In genomic region chr3:139301183-139301582, GRCh38 we compare ENCODE assay signal across 17 cellular contexts. TPM values are rescaled to one million over a fixed set of nuclear protein-coding genes. Genes with fewer than 3 reads are reported as not detected.
A peak's percentile ranks its signal among the peaks of the same experiment; 100 is the strongest.
DNase-seq lines count a peak whose midpoint lies in the region; ATAC-seq and TF ChIP-seq lines count a peak whose summit lies in the region.
"Had no signal": no experiment of that assay in that cellular context is flagged by ENCODE, and none has a peak within 500 bp of the region (broad histone marks: within the 10 kb centered on the region; RNA-seq: fewer than 3 reads in every experiment).

No MANE protein-coding gene starts in this region.

- POLR2A ChIA-PET in AG04450 (lab: Yijun Ruan, JAX), result interaction anchor here (1.0 to 1.6 kb wide), 2 partner anchors 9 to 13 kb away, joined by 3 to 17 read pairs; no protein-coding TSS in a partner anchor

- peak overlapping the region; percentile 79 to 82 for H3K4ac ChIP-seq in mesenchymal stem cell (ENCODE audit: low read depth in 1 of 2, low read length in 2 of 2)

- no peak overlapping the region for H3K4me2 ChIP-seq in Loucy (ENCODE audit: low read depth, low read length, poor library complexity, severe bottlenecking)
- H3K4me2 ChIP-seq in mesenchymal stem cell (ENCODE audit: low read length, poor library complexity, severe bottlenecking), result no peak overlapping the region

- peaks cover 23% of the 10 kb centered on the region for H3K4me1 ChIP-seq in Loucy (ENCODE audit: insufficient read depth, low read length, poor library complexity, severe bottlenecking)
- H3K4me1 ChIP-seq in adipocyte (ENCODE audit: control insufficient read depth, insufficient read depth, low read length), result peaks cover 29% of the 10 kb centered on the region
- peaks cover 29% of the 10 kb centered on the region for H3K4me1 ChIP-seq in mesenchymal stem cell (ENCODE audit: control insufficient read depth, insufficient read depth, low read depth, low read length)
- H3K4me1 ChIP-seq: sigmoid colon, tibial nerve had no signal

- CTCF ChIA-PET in AG04450 (lab: Charles Lee), result interaction anchor here (0.5 to 5.4 kb wide), 10 partner anchors 9 to 388 kb away, joined by 3 to 33 read pairs (median 4); no protein-coding TSS in a partner anchor

- peak overlapping the region; percentile 88 to 94 for H3K18ac ChIP-seq in mesenchymal stem cell (ENCODE audit: low read depth in 1 of 2, low read length in 2 of 2)

- 81% methylated on average over 6 of the region's 6 CpGs for WGBS in mesenchymal stem cell

- H4K91ac ChIP-seq in mesenchymal stem cell (ENCODE audit: low read length), result peak overlapping the region; percentile 95

- no peaks in the 10 kb centered on the region for H4K20me1 ChIP-seq in Loucy (ENCODE audit: insufficient read depth, low read length, poor library complexity, severe bottlenecking)

- no peak for ATAC-seq in esophagus mucosa
- ATAC-seq: GM12878 had no signal

- H3K36me3 ChIP-seq in Loucy (ENCODE audit: insufficient read depth, low read length) (no peaks in the 10 kb centered on the region), adipocyte (ENCODE audit: control insufficient read depth, insufficient read depth, low read length, severe bottlenecking) (no peaks in the 10 kb centered on the region), mesenchymal stem cell (ENCODE audit: control insufficient read depth in 1 of 2, insufficient read depth in 2 of 2, low read depth in 1 of 2, low read length in 2 of 2) (no peaks in the 10 kb centered on the region)
- H3K36me3 ChIP-seq: sigmoid colon, SJCRH30, tibial nerve had no signal

- H3K27me3 ChIP-seq in AG04450 (ENCODE audit: control insufficient read depth, insufficient read depth, low read length) (no peaks in the 10 kb centered on the region), Loucy (ENCODE audit: insufficient read depth, low read length, poor library complexity, severe bottlenecking) (no peaks in the 10 kb centered on the region), adipocyte (replicated peaks; ENCODE audit: control insufficient read depth, insufficient read depth, low read length) (no peaks in the 10 kb centered on the region), mesenchymal stem cell (ENCODE audit: control insufficient read depth in 1 of 2, insufficient read depth in 1 of 2, low read length in 2 of 2) (no peaks in the 10 kb centered on the region)
- H3K27me3 ChIP-seq: sigmoid colon, SJCRH30, tibial nerve had no signal

- no peak overlapping the region for H3K23ac ChIP-seq in mesenchymal stem cell (ENCODE audit: low read length in 2 of 2)

- no peaks in the 10 kb centered on the region for H3F3A ChIP-seq in Loucy (ENCODE audit: low read depth)

- H2AK5ac ChIP-seq in mesenchymal stem cell (ENCODE audit: low read length, severe bottlenecking), result peak overlapping the region; percentile 98

- H3K9me3 ChIP-seq in AG04450 (ENCODE audit: control insufficient read depth, insufficient read depth, low read length) (no peaks in the 10 kb centered on the region; the same call in 1 of the 2 replicates), Loucy (ENCODE audit: insufficient read depth, low read depth, low read length) (no peaks in the 10 kb centered on the region), adipocyte (ENCODE audit: control insufficient read depth, low read length) (no peaks in the 10 kb centered on the region), mesenchymal stem cell (ENCODE audit: control insufficient read depth, low read length) (no peaks in the 10 kb centered on the region)
- H3K9me3 ChIP-seq: sigmoid colon, SJCRH30, tibial nerve had no signal

- no peaks in the 10 kb centered on the region for H3K9me2 ChIP-seq in Loucy (replicated peaks; ENCODE audit: low read depth, low read length)

- H3K14ac ChIP-seq in mesenchymal stem cell (ENCODE audit: low read length in 2 of 2), result peak overlapping the region in 1 of 2 experiments; percentile 53

- peak overlapping the region; percentile 89 for H3K27ac ChIP-seq in AG04450 (ENCODE audit: low read depth, low read length)
- peak overlapping the region; percentile 91 for H3K27ac ChIP-seq in mesenchymal stem cell (ENCODE audit: low read length, poor library complexity, severe bottlenecking)
- H3K27ac ChIP-seq: sigmoid colon, SJCRH30, tibial nerve had no signal

- no peak for DNase-seq in AG04450 (ENCODE audit: low read depth, low spot score)
- DNase-seq in adipocyte (ENCODE audit: low read depth), result peak; percentile 12
- DNase-seq in mesenchymal stem cell, result peak; percentile 50
- no peak for DNase-seq in activated CD4-positive, CD25-positive, alpha-beta regulatory T cell (lab: John Stamatoyannopoulos, UW)
- no peak for DNase-seq in SIG-M5 (lab: John Stamatoyannopoulos, UW)
- no peak for DNase-seq in NCI-H524 (lab: John Stamatoyannopoulos, UW)
- DNase-seq: activated CD4-positive, alpha-beta memory T cell treated with anti-CD3 and anti-CD28 coated beads for 36 hours; activated naive CD8-positive, alpha-beta T cell treated with anti-CD3 and anti-CD28 coated beads, Interleukin-2, amount 50 U/mL, for 24 hours; activated T-cell treated with anti-CD3 and anti-CD28 coated beads, Interleukin-2, amount 50 U/mL, for 48 hours; CD8-positive, alpha-beta memory T cell; NCI-H1092; sigmoid colon; SJCRH30 had no signal

- peak overlapping the region; percentile 95 to 97 for H2BK12ac ChIP-seq in mesenchymal stem cell (ENCODE audit: low read length in 2 of 2)

- H2AFZ ChIP-seq in Loucy (ENCODE audit: low read length) (no peak overlapping the region), mesenchymal stem cell (ENCODE audit: low read depth, low read length) (no peak overlapping the region)

- H2BK5ac ChIP-seq in mesenchymal stem cell (ENCODE audit: low read depth, low read length, poor library complexity, severe bottlenecking), result peak overlapping the region; percentile 59

- TF ChIP-seq CTCF in AG04450 (IDR thresholded peaks at IDR 0.05; ENCODE audit: low read depth, low read length), result no peak
- TF ChIP-seq CTCF in Loucy (conservative IDR thresholded peaks at IDR 0.05; ENCODE audit: low read length), result no peak

- H3K9ac ChIP-seq in Loucy (ENCODE audit: low read depth, low read length, poor library complexity, severe bottlenecking), result peak overlapping the region; percentile 17
- peak overlapping the region; percentile 46 for H3K9ac ChIP-seq in adipocyte (ENCODE audit: low read length)
- peak overlapping the region; percentile 44 for H3K9ac ChIP-seq in mesenchymal stem cell (ENCODE audit: low read length)

- no peaks in the 10 kb centered on the region for H3K79me2 ChIP-seq in Loucy (ENCODE audit: insufficient read depth, low read length)

- peak overlapping the region; percentile 65 for H2BK120ac ChIP-seq in mesenchymal stem cell (ENCODE audit: low read depth, low read length)

- H2BK15ac ChIP-seq in mesenchymal stem cell (ENCODE audit: low read depth, poor library complexity, severe bottlenecking), result no peak overlapping the region

- no peaks in the 10 kb centered on the region for H3K79me1 ChIP-seq in mesenchymal stem cell (replicated peaks; ENCODE audit: low read length, poor library complexity, severe bottlenecking)

- H4K8ac ChIP-seq in mesenchymal stem cell (ENCODE audit: low read length), result peak overlapping the region; percentile 97

- H3K4me3 ChIP-seq in AG04450 (ENCODE audit: low read depth, low read length) (no peak overlapping the region), Loucy (ENCODE audit: low read length, poor library complexity, severe bottlenecking) (no peak overlapping the region), adipocyte (ENCODE audit: low read length) (no peak overlapping the region), mesenchymal stem cell (ENCODE audit: insufficient read depth in 1 of 2, low read depth in 1 of 2, low read length in 2 of 2) (no peak overlapping the region)
- H3K4me3 ChIP-seq: GM12878, sigmoid colon, SJCRH30, tibial nerve had no signal

RNA-seq across cellular contexts. Expression of gene MRPS22, which starts 42.6 kb away (rescaled TPM):
- polyA plus RNA-seq in AG04450 (2011; rRNA removed), result 50.1 and 68.4 TPM in 2 replicates
- 22.1 and 37.3 TPM in 2 replicates for polyA minus RNA-seq in AG04450 (2011; rRNA and poly(A)+ RNA removed)
- polyA plus RNA-seq in mesenchymal stem cell (2013, experiment 1 of 2), result 47.0 TPM
- polyA plus RNA-seq in mesenchymal stem cell (2013, experiment 2 of 2), result 48.0 TPM
- 51.1 TPM for total RNA-seq in esophagus mucosa

Comparison
In these comparisons a context has a peak if more than half of its experiments do, and no peak if none do; other contexts are left out.
1. DNase-seq: peak in adipocyte (single experiment) and mesenchymal stem cell (single experiment); none in AG04450 (single experiment), activated CD4-positive, CD25-positive, alpha-beta regulatory T cell (0 of 4), SIG-M5 (single experiment) and NCI-H524 (0 of 2).
2. Peak in every context shown above with its lines, with median percentiles within 50 percentile points of each other: H3K9ac ChIP-seq.